9 cellular contexts compared by ENCODE assay signal in the genomic region with DNA sequence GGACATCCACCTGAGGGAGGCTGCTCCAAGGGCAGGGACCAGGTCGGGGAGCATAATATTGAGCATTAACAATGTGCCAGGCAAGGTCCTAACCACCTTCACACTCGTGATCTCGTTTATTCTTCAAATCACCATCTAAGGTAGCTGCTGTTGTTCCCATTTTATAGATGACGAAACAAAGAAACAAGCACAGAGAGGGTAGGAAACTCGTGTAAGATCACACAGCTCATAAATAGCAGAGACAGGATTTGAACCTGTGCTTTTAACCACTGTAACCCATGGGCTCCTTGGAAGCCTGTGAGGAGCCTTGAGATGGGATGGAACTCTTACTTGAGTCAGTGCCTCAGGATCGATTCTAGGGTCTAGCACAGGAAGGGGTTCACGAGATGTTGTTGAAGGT.
"Had no signal": no experiment of that assay in that cellular context is flagged by ENCODE, and none has a peak within 500 bp of the region (broad histone marks: within the 10 kb centered on the region; RNA-seq: fewer than 3 reads in every experiment).

No MANE protein-coding gene starts in this region.

- ATAC-seq: HCT116 had no signal

- H3K4me1 ChIP-seq: HAP-1 had no signal

- H3K36me3 ChIP-seq: HAP-1 had no signal

- H2AFZ ChIP-seq: GM23248 had no signal

- FAIRE-seq: HTR-8/SVneo had no signal

- H3K9ac ChIP-seq: GM23248, KMS-11 had no signal

- H3K4me3 ChIP-seq: GM23248, HAP-1 had no signal

- H3K9me3 ChIP-seq: HAP-1 had no signal

- H3K27ac ChIP-seq: GM23248, KMS-11 had no signal

- DNase-seq: GM23248, GOT3, H7, Karpas-422, KBM-7 had no signal

- H3K4me2 ChIP-seq: KMS-11 had no signal
